15 cellular contexts compared by ENCODE assay signal in genomic region chr6:110400208-110400607, GRCh38. TPM values are rescaled to one million over a fixed set of nuclear protein-coding genes. Genes with fewer than 3 reads are reported as not detected.
DNase-seq lines count a peak whose midpoint lies in the region; ATAC-seq and TF ChIP-seq lines count a peak whose summit lies in the region.
"Had no signal": no experiment of that assay in that cellular context is flagged by ENCODE, and none has a peak within 500 bp of the region (broad histone marks: within the 10 kb centered on the region; RNA-seq: fewer than 3 reads in every experiment).

No MANE protein-coding gene starts in this region.

- H3K27me3 Mint-ChIP-seq in CD8-positive, alpha-beta T cell (ENCODE audit: low read depth): peaks cover 2% of the 10 kb centered on the region
- H3K27me3 Mint-ChIP-seq in immature natural killer cell (ENCODE audit: low read depth in 3 of 3): peaks cover 2 to 8% (median 6%) of the 10 kb centered on the region in 3 donors
- peaks cover 29% of the 10 kb centered on the region for H3K27me3 Mint-ChIP-seq in stimulated activated memory B cell treated with anti-CD40 and anti-IgM and Interleukin-4, amounts not matched to agents 10 μg/mL and 1 μg/mL and 100 μg/mL, for 72 hours

- POLR2A ChIA-PET in CD8-positive, alpha-beta T cell (lab: Charles Lee): no interaction called here
- POLR2A ChIA-PET in GM10248 (lab: Yijun Ruan, JAX): no interaction called here

- no peak overlapping the region for H3K27ac Mint-ChIP-seq in CD8-positive, alpha-beta T cell
- H3K27ac Mint-ChIP-seq in immature natural killer cell: no peak overlapping the region
- no peak overlapping the region for H3K27ac Mint-ChIP-seq in stimulated activated memory B cell treated with anti-CD40 and anti-IgM and Interleukin-4, amounts not matched to agents 10 μg/mL and 1 μg/mL and 100 μg/mL, for 72 hours
- H3K27ac Mint-ChIP-seq: HFFc6 had no signal

- DNase-seq in CD8-positive, alpha-beta T cell: no peak
- DNase-seq in choroid plexus epithelial cell (ENCODE audit: low read depth) (no peak), immature natural killer cell (no peak), NCI-H1105 (lab: John Stamatoyannopoulos, UW) (no peak), OCI-M1 (lab: John Stamatoyannopoulos, UW) (no peak), GM10248 (ENCODE audit: extremely low spot score) (no peak)
- DNase-seq in activated CD4-positive, alpha-beta T cell treated with anti-CD3 and anti-CD28 coated beads for 48 hours: no peak
- DNase-seq: activated CD8-positive, alpha-beta memory T cell treated with anti-CD3 and anti-CD28 coated beads, Interleukin-2, amount 50 U/mL, for 4 hours; GF-D8; HFFc6; NCI-H187 treated with DMSO at 0.1 percent for 48 hours had no signal

- no peaks in the 10 kb centered on the region for H3K4me1 ChIP-seq in CD8-positive, alpha-beta T cell (ENCODE audit: insufficient read depth, low read length)

- no peak for TF ChIP-seq CTCF in CD8-positive, alpha-beta T cell (IDR thresholded peaks at IDR 0.05)
- TF ChIP-seq CTCF in choroid plexus epithelial cell (conservative IDR thresholded peaks at IDR 0.05; ENCODE audit: low read depth, low read length): no peak
- no peak for TF ChIP-seq CTCF in GM10248 (IDR thresholded peaks at IDR 0.05; ENCODE audit: control extremely low read depth, extremely low read depth, low read depth, missing control alignments)

- H3K9me3 ChIP-seq in CD8-positive, alpha-beta T cell (ENCODE audit: low read length): no peaks in the 10 kb centered on the region

- H3K27ac ChIP-seq in CD8-positive, alpha-beta T cell (ENCODE audit: low read depth, low read length): no peak overlapping the region
- H3K27ac ChIP-seq: VCaP had no signal

- no peaks in the 10 kb centered on the region for H3K36me3 Mint-ChIP-seq in CD8-positive, alpha-beta T cell
- no peaks in the 10 kb centered on the region for H3K36me3 Mint-ChIP-seq in immature natural killer cell
- H3K36me3 Mint-ChIP-seq in stimulated activated memory B cell treated with anti-CD40 and anti-IgM and Interleukin-4, amounts not matched to agents 10 μg/mL and 1 μg/mL and 100 μg/mL, for 72 hours: no peaks in the 10 kb centered on the region
- H3K36me3 Mint-ChIP-seq: naive thymus-derived CD8-positive, alpha-beta T cell had no signal

- no peak for ATAC-seq in CD8-positive, alpha-beta T cell
- ATAC-seq in stimulated activated memory B cell treated with anti-CD40 and anti-IgM and Interleukin-4, amounts not matched to agents 10 μg/mL and 1 μg/mL and 100 μg/mL, for 72 hours: peak; percentile 56
- ATAC-seq: naive thymus-derived CD8-positive, alpha-beta T cell; SK-N-SH treated with all-trans-retinoic acid at 6 μM for 48 hours had no signal

- H3K4me3 Mint-ChIP-seq in CD8-positive, alpha-beta T cell: no peak overlapping the region
- H3K4me3 Mint-ChIP-seq in immature natural killer cell: peak overlapping the region in 3 of 5 donors; percentile 60 to 65 (median 64)
- H3K4me3 Mint-ChIP-seq in stimulated activated memory B cell treated with anti-CD40 and anti-IgM and Interleukin-4, amounts not matched to agents 10 μg/mL and 1 μg/mL and 100 μg/mL, for 72 hours: no peak overlapping the region
- H3K4me3 Mint-ChIP-seq: HFFc6 had no signal

- H3K9me3 Mint-ChIP-seq in CD8-positive, alpha-beta T cell: no peaks in the 10 kb centered on the region
- no peaks in the 10 kb centered on the region for H3K9me3 Mint-ChIP-seq in immature natural killer cell
- no peaks in the 10 kb centered on the region for H3K9me3 Mint-ChIP-seq in stimulated activated memory B cell treated with anti-CD40 and anti-IgM and Interleukin-4, amounts not matched to agents 10 μg/mL and 1 μg/mL and 100 μg/mL, for 72 hours
- H3K9me3 Mint-ChIP-seq: HFFc6; naive thymus-derived CD8-positive, alpha-beta T cell had no signal

- CTCF ChIA-PET in CD8-positive, alpha-beta T cell (lab: Charles Lee): no interaction called here
- CTCF ChIA-PET in GM10248 (lab: Yijun Ruan, JAX): interaction anchor here (7.0 kb wide), 1 partner anchor 9 kb away, joined by 47 read pairs; no protein-coding TSS in a partner anchor

- no peaks in the 10 kb centered on the region for H3K27me3 ChIP-seq in CD8-positive, alpha-beta T cell (ENCODE audit: insufficient read depth, low read length)

- H3K36me3 ChIP-seq in CD8-positive, alpha-beta T cell (ENCODE audit: insufficient read depth, low read length): no peaks in the 10 kb centered on the region

- H3K4me1 Mint-ChIP-seq in CD8-positive, alpha-beta T cell (ENCODE audit: low read depth): no peaks in the 10 kb centered on the region
- no peaks in the 10 kb centered on the region for H3K4me1 Mint-ChIP-seq in immature natural killer cell
- no peaks in the 10 kb centered on the region for H3K4me1 Mint-ChIP-seq in stimulated activated memory B cell treated with anti-CD40 and anti-IgM and Interleukin-4, amounts not matched to agents 10 μg/mL and 1 μg/mL and 100 μg/mL, for 72 hours
- H3K4me1 Mint-ChIP-seq: naive thymus-derived CD8-positive, alpha-beta T cell had no signal

- intact Hi-C loops in CD8-positive, alpha-beta T cell (cut with DNase I, micrococcal nuclease): no loop called here

- peak overlapping the region; percentile 18 for H3K4me3 ChIP-seq in CD8-positive, alpha-beta T cell (ENCODE audit: low read depth, low read length)
- H3K4me3 ChIP-seq in choroid plexus epithelial cell (ENCODE audit: low read depth, low read length): peak overlapping the region; percentile 62

RNA-seq across cellular contexts. Expression of gene DDO, which starts 15.2 kb away (rescaled TPM):
- total RNA-seq in CD8-positive, alpha-beta T cell: not detected
- under 1 TPM in 1 of 3 donors, not detected in 2; 0.10 TPM for polyA plus RNA-seq in immature natural killer cell
- total RNA-seq: naive thymus-derived CD8-positive, alpha-beta T cell had no signal
- polyA plus RNA-seq: naive thymus-derived CD8-positive, alpha-beta T cell had no signal

RNA-seq across cellular contexts. Expression of gene METTL24, which starts 42.1 kb away (rescaled TPM):
- total RNA-seq in CD8-positive, alpha-beta T cell: under 1 TPM in 1 of 2 experiments, not detected in 1; 0.33 TPM
- polyA plus RNA-seq in immature natural killer cell: 1 to 10 TPM in 1 of 3 donors, under 1 TPM in 1, not detected in 1; 0.81 to 2.8 TPM
- total RNA-seq: HFFc6 had no signal

Comparison
In these comparisons a context has a peak if more than half of its experiments do, and no peak if none do; other contexts are left out.
1. H3K4me3 Mint-ChIP-seq: peak in immature natural killer cell (3 of 5); none in CD8-positive, alpha-beta T cell (single experiment) and stimulated activated memory B cell treated with anti-CD40 and anti-IgM and Interleukin-4, amounts not matched to agents 10 μg/mL and 1 μg/mL and 100 μg/mL, for 72 hours (single experiment).